In genomic region chr1:41511239-41511540, GRCh38 we compare ENCODE assay signal across 22 cellular contexts. TPM values are rescaled to one million over a fixed set of nuclear protein-coding genes. Genes with fewer than 3 reads are reported as not detected.
"Had no signal": no experiment of that assay in that cellular context is flagged by ENCODE, and none has a peak within 500 bp of the region (broad histone marks: within the 10 kb centered on the region; RNA-seq: fewer than 3 reads in every experiment).

No MANE protein-coding gene starts in this region.

- H3K4me2 ChIP-seq: SK-N-SH had no signal

- DNase-seq: IMR-90, Karpas-422, KG1, MG63, NCI-H1092, NCI-H1105 treated with DMSO at 0.1 percent for 48 hours, NCI-H1417 treated with DMSO at 0.1 percent for 48 hours, NCI-H146, NCI-H1694 treated with DMSO at 0.1 percent for 48 hours, NCI-H1930, NCI-H2081, NCI-H2107, NCI-H2227 treated with DMSO at 0.1 percent for 48 hours, NCI-H69, NCI-H774, RPMI8226, SHP77, SK-N-SH had no signal

- H3K9ac ChIP-seq: SK-N-SH had no signal

- H3K9me3 ChIP-seq: MG63, SK-N-SH had no signal

- H3K27me3 ChIP-seq: MG63 had no signal

- H3K4me3 ChIP-seq: MG63 had no signal

- H3K36me3 ChIP-seq: MG63 had no signal

- ATAC-seq: HepG2 had no signal

RNA-seq across cellular contexts. Expression of gene EDN2, which starts 26.7 kb away (rescaled TPM):
- total RNA-seq: HepG2, HT1080, IMR-90, NCI-H460, SK-MEL-5 had no signal
- polyA plus RNA-seq: HepG2 had no signal
